In the genomic region with DNA sequence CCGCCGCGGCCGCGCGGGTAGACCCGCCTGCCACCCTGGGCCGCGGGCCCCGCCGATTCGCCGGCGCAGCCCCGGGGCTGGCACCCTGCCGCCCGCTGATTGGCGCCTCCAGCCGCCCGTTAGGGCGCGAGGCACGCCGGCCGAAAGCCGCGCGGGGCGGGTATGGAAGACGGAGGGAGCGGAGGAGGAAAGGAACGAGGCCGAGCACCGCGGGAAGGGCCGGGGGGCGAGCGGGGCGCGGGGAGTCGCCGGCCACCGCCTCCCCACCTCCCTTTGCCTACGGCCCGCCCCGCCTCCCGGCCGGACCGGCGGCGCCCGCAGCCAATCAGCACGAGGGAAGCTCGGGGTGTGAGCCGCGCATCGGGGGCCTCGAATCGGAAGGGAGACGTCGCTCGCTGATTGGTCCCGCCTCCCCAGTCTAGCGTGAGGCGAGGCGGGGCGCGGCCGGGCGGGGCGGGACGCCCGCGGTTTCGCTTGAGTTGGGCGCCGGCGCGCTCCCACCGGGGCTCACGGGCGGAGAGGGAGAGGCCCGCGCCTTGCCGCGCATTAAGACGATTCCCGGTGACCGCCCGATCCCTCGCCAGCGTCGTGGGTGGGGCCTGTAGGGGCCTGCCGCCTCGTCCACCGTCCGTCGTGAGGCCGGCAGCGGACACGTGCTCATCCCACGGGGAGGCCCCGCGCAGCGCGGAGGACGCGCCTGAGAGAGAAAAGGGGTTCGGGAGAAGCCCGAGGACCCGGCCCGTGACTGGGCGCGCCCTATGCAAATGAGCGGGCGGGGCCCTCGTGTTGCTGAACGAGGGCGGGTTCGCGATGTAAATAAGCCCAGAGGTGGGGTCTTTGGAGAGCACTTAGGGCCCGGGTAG, we compare ENCODE assay signal across 1 cellular context.
TF ChIP-seq lines count a peak whose summit lies in the region.

No MANE protein-coding gene starts in this region.

TF ChIP-seq in IMR-90, 13 proteins besides CTCF, POLR2A, EP300 and RAD21 (continued from another document):
- TF ChIP-seq, protein P1, sequence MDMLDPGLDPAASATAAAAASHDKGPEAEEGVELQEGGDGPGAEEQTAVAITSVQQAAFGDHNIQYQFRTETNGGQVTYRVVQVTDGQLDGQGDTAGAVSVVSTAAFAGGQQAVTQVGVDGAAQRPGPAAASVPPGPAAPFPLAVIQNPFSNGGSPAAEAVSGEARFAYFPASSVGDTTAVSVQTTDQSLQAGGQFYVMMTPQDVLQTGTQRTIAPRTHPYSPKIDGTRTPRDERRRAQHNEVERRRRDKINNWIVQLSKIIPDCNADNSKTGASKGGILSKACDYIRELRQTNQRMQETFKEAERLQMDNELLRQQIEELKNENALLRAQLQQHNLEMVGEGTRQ (IDR thresholded peaks at IDR 0.05; ENCODE audit: low read depth, low read length), result peak; percentile 51; the same call in 1 of the 2 replicates
- TF ChIP-seq CHD1 (IDR thresholded peaks at IDR 0.05; ENCODE audit: low read depth, low read length) (no peak), MXI1 (IDR thresholded peaks at IDR 0.05; ENCODE audit: borderline replicate concordance, low read depth, low read length) (0 out of 2 replicates have a peak, but pooled peaks have one; percentile 14), RCOR1 (IDR thresholded peaks at IDR 0.05; ENCODE audit: insufficient replicate concordance, low read length) (no peak), MAZ (IDR thresholded peaks at IDR 0.05; ENCODE audit: borderline replicate concordance, low read depth, low read length) (peak; percentile 79; the same call in 1 of the 2 replicates), MAFK (IDR thresholded peaks at IDR 0.05; ENCODE audit: low read depth, low read length) (no peak), BHLHE40 (IDR thresholded peaks at IDR 0.05; ENCODE audit: low read depth, low read length) (peak; percentile 79), SMC3 (IDR thresholded peaks at IDR 0.05; ENCODE audit: low read depth, low read length) (no peak)
